In the genomic region with DNA sequence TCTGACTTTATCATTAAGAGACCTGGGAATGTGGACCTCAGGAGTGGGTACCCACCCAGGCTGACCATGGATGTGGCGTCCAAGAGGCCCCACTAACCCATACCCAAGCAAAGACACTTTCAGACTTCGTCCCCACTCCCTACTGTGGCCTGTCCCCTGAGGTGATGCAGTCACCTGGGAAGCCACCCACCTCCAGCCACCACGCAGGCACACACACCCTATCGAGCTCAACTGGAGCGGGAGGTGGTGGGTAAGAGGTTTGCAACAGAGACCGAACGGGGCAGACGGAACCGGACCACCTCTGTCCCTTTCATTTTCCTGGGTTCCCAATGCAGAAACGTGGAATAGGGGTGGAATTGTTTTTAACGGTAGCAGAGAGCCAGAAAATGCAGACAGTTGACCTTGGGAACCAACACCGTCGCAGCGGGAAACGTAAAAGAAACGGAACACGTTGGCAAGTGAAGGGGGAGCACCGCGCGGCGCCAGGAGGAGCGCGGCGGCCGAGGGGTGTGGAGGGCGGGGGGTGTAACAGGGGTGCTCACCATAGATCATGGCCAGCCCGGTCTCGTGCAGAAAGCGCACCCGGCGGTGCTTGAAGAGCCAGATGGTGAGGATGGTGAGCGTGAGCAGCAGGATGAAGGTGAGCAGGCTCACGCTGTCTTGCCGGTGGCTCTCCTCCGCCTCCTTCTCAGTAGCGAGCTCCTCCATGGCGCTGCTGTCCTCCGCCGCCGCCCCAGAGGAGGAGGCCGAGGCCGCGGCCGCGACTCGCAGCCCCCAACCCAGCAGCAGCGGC, we compare ENCODE assay signal across 8 cellular contexts. TPM values are rescaled to one million over a fixed set of nuclear protein-coding genes. Genes with fewer than 3 reads are reported as not detected.
DNase-seq lines count a peak whose midpoint lies in the region; ATAC-seq and TF ChIP-seq lines count a peak whose summit lies in the region.

No MANE protein-coding gene starts in this region.

- H3K36me3 ChIP-seq in A673 (ENCODE audit: insufficient read depth, low read length, poor library complexity, severe bottlenecking) (no peaks in the 10 kb centered on the region), duodenal mucosa (ENCODE audit: control insufficient read depth in 1 of 2, insufficient read depth in 2 of 2, low read length in 2 of 2) (no peaks in the 10 kb centered on the region), muscle layer of duodenum (ENCODE audit: control insufficient read depth in 1 of 2, insufficient read depth in 2 of 2, low read length in 2 of 2) (no peaks in the 10 kb centered on the region), tibial nerve (no peaks in the 10 kb centered on the region)

- BruUV-seq in A673 (replicated peaks; lab: Mats Ljungman, UMichigan), result no TSS peak

- H3K27ac ChIP-seq in A673 (ENCODE audit: low read depth, low read length, poor library complexity, severe bottlenecking) (no peak overlapping the region), duodenal mucosa (ENCODE audit: low read depth, low read length) (no peak overlapping the region), muscle layer of duodenum (ENCODE audit: low read length) (no peak overlapping the region), tibial nerve (peak overlapping the region in 3 of 4 donors; percentile 3 to 70 (median 26))

- TF ChIP-seq EP300 in tibial nerve (IDR thresholded peaks at IDR 0.05), result no peak

- CTCF ChIA-PET in A673 (lab: Charles Lee), result interaction anchor here (1.3 kb wide), 1 partner anchor 38 kb away, joined by 3 read pairs; no protein-coding TSS in a partner anchor

- no peaks in the 10 kb centered on the region for H3K27me3 ChIP-seq in A673 (replicated peaks; ENCODE audit: insufficient read depth, low read depth, low read length, poor library complexity)
- no peaks in the 10 kb centered on the region for H3K27me3 ChIP-seq in duodenal mucosa (ENCODE audit: control insufficient read depth in 1 of 2, insufficient read depth in 2 of 2, low read length in 2 of 2)
- no peaks in the 10 kb centered on the region for H3K27me3 ChIP-seq in muscle layer of duodenum (ENCODE audit: low read depth, low read length)
- no peaks in the 10 kb centered on the region for H3K27me3 ChIP-seq in tibial nerve

- H3K4me1 ChIP-seq in A673 (ENCODE audit: insufficient read depth, low read length, poor library complexity, severe bottlenecking) (no peaks in the 10 kb centered on the region), duodenal mucosa (ENCODE audit: control insufficient read depth in 1 of 2, insufficient read depth in 2 of 2, low read length in 2 of 2) (peaks cover 5% of the 10 kb centered on the region in 2 donors), muscle layer of duodenum (ENCODE audit: control insufficient read depth in 1 of 2, insufficient read depth in 2 of 2, low read length in 2 of 2) (peaks cover 0 to 5% of the 10 kb centered on the region in 2 donors), tibial nerve (peaks cover 0 to 12% (median 0%) of the 10 kb centered on the region in 4 donors)

- DNase-seq in A673 (ENCODE audit: low spot score), result no peak
- DNase-seq in UCSD-AML1 (lab: John Stamatoyannopoulos, UW; ENCODE audit: unreplicated experiment), result peak; percentile 34
- no peak for DNase-seq in tibial nerve (ENCODE audit: low spot score in 2 of 2)
- no peak for DNase-seq in A172 (ENCODE audit: low spot score)

- intact Hi-C loops in A673 (cut with micrococcal nuclease; ENCODE audit: unreplicated experiment), result loop anchor here (2.0 kb wide), 2 partner anchors 272 to 334 kb away; no protein-coding TSS in a partner anchor

- H3K9ac ChIP-seq in duodenal mucosa (ENCODE audit: low read depth in 1 of 2, low read length in 2 of 2), result no peak overlapping the region

- peak; percentile 21 for ATAC-seq in HG03280 (IDR thresholded peaks at IDR 0.05; ENCODE audit: unreplicated experiment)

- POLR2A ChIA-PET in A673 (lab: Charles Lee; ENCODE audit: low non-redundant PET), result no interaction called here

- H3K4me3 ChIP-seq in A673 (ENCODE audit: low read depth, low read length, poor library complexity, severe bottlenecking), result peak overlapping the region; percentile 57
- peak overlapping the region; percentile 60 to 75 for H3K4me3 ChIP-seq in duodenal mucosa (ENCODE audit: low read depth in 1 of 2, low read length in 2 of 2)
- peak overlapping the region; percentile 44 to 66 for H3K4me3 ChIP-seq in muscle layer of duodenum (ENCODE audit: low read depth in 1 of 2, low read length in 2 of 2)
- peak overlapping the region; percentile 17 to 62 (median 39) for H3K4me3 ChIP-seq in tibial nerve

- TF ChIP-seq POLR2A in GM19193 (IDR thresholded peaks at IDR 0.05; ENCODE audit: extremely low read depth, insufficient read depth, insufficient read length) (peak; percentile 4), tibial nerve (IDR thresholded peaks at IDR 0.05) (no peak)

- H3K9me3 ChIP-seq in A673 (ENCODE audit: low read depth, low read length, poor library complexity, severe bottlenecking) (peaks cover 7% of the 10 kb centered on the region), duodenal mucosa (ENCODE audit: control insufficient read depth in 1 of 2, low read length in 2 of 2) (no peaks in the 10 kb centered on the region), muscle layer of duodenum (ENCODE audit: control insufficient read depth in 1 of 2, low read length in 2 of 2) (no peaks in the 10 kb centered on the region), tibial nerve (no peaks in the 10 kb centered on the region)

- TF ChIP-seq CTCF in A673 (conservative IDR thresholded peaks at IDR 0.05; ENCODE audit: low read depth, low read length), result no peak
- no peak for TF ChIP-seq CTCF in tibial nerve (IDR thresholded peaks at IDR 0.05)

- 12 to 53% methylated on average over 25 to 46 of the region's 47 CpGs for WGBS in tibial nerve, 2 donors

RNA-seq across cellular contexts. Expression of a gene that starts 0.6 kb away (rescaled TPM):
- total RNA-seq in A673 (2021) (11.3 and 13.1 TPM in 2 replicates), tibial nerve (10 to 100 TPM in 1 of 4 donors, 1 to 10 TPM in 3; 5.5 to 11.1 (median 7.3) TPM)
- total RNA-seq in A172 (2014; rRNA removed; shearing (Covaris generic)), result 9.7 and 11.3 TPM in 2 replicates

Comparison
In these comparisons a context has a peak if more than half of its experiments do, and no peak if none do; other contexts are left out.
1. H3K27ac ChIP-seq: peak in tibial nerve (3 of 4); none in A673 (single experiment), duodenal mucosa (single experiment) and muscle layer of duodenum (single experiment).
2. Peak in every context shown above with its lines, with median percentiles within 50 percentile points of each other: H3K4me3 ChIP-seq.